12 cellular contexts compared by ENCODE assay signal in the genomic region with DNA sequence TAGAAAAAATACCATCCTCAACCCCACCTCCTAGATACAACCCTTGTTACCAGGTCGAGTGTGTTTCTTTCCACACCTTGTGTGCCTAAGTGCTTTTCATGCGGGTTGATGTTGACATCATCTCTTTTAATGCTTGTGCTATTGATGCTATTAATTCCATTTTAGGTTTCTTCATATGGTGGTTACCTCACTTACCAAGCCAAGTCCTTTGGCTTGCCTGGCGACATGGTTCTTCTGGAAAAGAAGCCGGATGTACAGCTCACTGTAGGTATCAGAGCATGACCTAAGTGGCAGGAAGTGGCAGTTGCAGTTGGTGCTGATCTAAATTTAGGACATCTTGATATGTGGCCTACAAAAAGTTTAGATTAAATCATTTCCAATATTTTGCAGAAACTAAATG.
DNase-seq lines count a peak whose midpoint lies in the region; ATAC-seq and TF ChIP-seq lines count a peak whose summit lies in the region.
"Had no signal": no experiment of that assay in that cellular context is flagged by ENCODE, and none has a peak within 500 bp of the region (broad histone marks: within the 10 kb centered on the region; RNA-seq: fewer than 3 reads in every experiment).

No MANE protein-coding gene starts in this region.

- peaks cover 69% of the 10 kb centered on the region for H3K4me1 Mint-ChIP-seq in activated CD4-positive, alpha-beta T cell treated with anti-CD3 and anti-CD28 coated beads, Interleukin-2, amount 10 ng/mL, durations not matched to agents 7 days and 5 days
- peaks cover 36% of the 10 kb centered on the region for H3K4me1 Mint-ChIP-seq in memory B cell

- 0 out of 2 replicates have a peak overlapping the region, but pooled peaks have one; percentile 29 for H3K14ac ChIP-seq in IMR-90 (replicated peaks; ENCODE audit: low read depth, low read length)

- TF ChIP-seq CTCF in IMR-90 (conservative IDR thresholded peaks at IDR 0.05; ENCODE audit: low read depth, low read length) (no peak), sigmoid colon (IDR thresholded peaks at IDR 0.05) (no peak)

- no peak overlapping the region for H3K4me3 Mint-ChIP-seq in activated CD4-positive, alpha-beta T cell treated with anti-CD3 and anti-CD28 coated beads, Interleukin-2, amount 10 ng/mL, durations not matched to agents 7 days and 5 days
- H3K4me3 Mint-ChIP-seq in memory B cell = peak overlapping the region; percentile 17
- H3K4me3 Mint-ChIP-seq: neural crest cell had no signal

- no peaks in the 10 kb centered on the region for H4K20me1 ChIP-seq in IMR-90 (ENCODE audit: insufficient read depth, low read length)

- DNase-seq in DMS53 treated with DMSO at 0.1 percent for 48 hours (lab: John Stamatoyannopoulos, UW; ENCODE audit: unreplicated experiment) = peak; percentile 47
- no peak for DNase-seq in IMR-90
- DNase-seq in activated CD4-positive, alpha-beta T cell treated with anti-CD3 and anti-CD28 coated beads, Interleukin-2, amount 10 ng/mL, durations not matched to agents 7 days and 5 days = peak; percentile 59
- DNase-seq in memory B cell (ENCODE audit: low spot score in 2 of 2) = no peak
- no peak for DNase-seq in NCI-H1105 (lab: John Stamatoyannopoulos, UW)
- no peak for DNase-seq in sigmoid colon
- no peak for DNase-seq in SHP77 (lab: John Stamatoyannopoulos, UW)
- DNase-seq: body of pancreas, GOT3, NCI-H1417 had no signal

- no peak overlapping the region for H2BK15ac ChIP-seq in IMR-90 (ENCODE audit: low read depth, low read length)

- intact Hi-C loops in IMR-90 (cut with micrococcal nuclease) = no loop called here
- intact Hi-C loops in sigmoid colon (cut with DNase I) = no loop called here

- H3K9me3 ChIP-seq in IMR-90 (ENCODE audit: control insufficient read depth, insufficient read depth, low read length) (no peaks in the 10 kb centered on the region), sigmoid colon (no peaks in the 10 kb centered on the region)
- H3K9me3 ChIP-seq: body of pancreas had no signal

- peaks cover 10% of the 10 kb centered on the region for H3K9me3 Mint-ChIP-seq in activated CD4-positive, alpha-beta T cell treated with anti-CD3 and anti-CD28 coated beads, Interleukin-2, amount 10 ng/mL, durations not matched to agents 7 days and 5 days
- H3K9me3 Mint-ChIP-seq in memory B cell = no peaks in the 10 kb centered on the region
- H3K9me3 Mint-ChIP-seq: neural crest cell had no signal

- H3K27me3 Mint-ChIP-seq in activated CD4-positive, alpha-beta T cell treated with anti-CD3 and anti-CD28 coated beads, Interleukin-2, amount 10 ng/mL, durations not matched to agents 7 days and 5 days = peaks cover 4% of the 10 kb centered on the region
- H3K27me3 Mint-ChIP-seq in memory B cell = no peaks in the 10 kb centered on the region

- no peak for TF ChIP-seq POLR2A in IMR-90 (IDR thresholded peaks at IDR 0.05; ENCODE audit: low read depth, low read length)
- TF ChIP-seq POLR2A in GM18505 (IDR thresholded peaks at IDR 0.05; ENCODE audit: borderline replicate concordance, extremely low read depth, insufficient read depth, insufficient read length) = no peak
- TF ChIP-seq POLR2A in sigmoid colon (IDR thresholded peaks at IDR 0.05) = no peak

- CTCF ChIA-PET in IMR-90 (lab: Yijun Ruan, JAX) = no interaction called here
- CTCF ChIA-PET in activated CD4-positive, alpha-beta T cell treated with anti-CD3 and anti-CD28 coated beads, Interleukin-2, amount 10 ng/mL, durations not matched to agents 7 days and 5 days (lab: Charles Lee) = interaction anchor here (1.4 to 1.5 kb wide), 2 partner anchors 16 to 19 kb away, joined by 3 read pairs; no protein-coding TSS in a partner anchor

- H4K5ac ChIP-seq in IMR-90 (ENCODE audit: low read depth, low read length) = no peak overlapping the region

- H3K27ac Mint-ChIP-seq in activated CD4-positive, alpha-beta T cell treated with anti-CD3 and anti-CD28 coated beads, Interleukin-2, amount 10 ng/mL, durations not matched to agents 7 days and 5 days = peak overlapping the region; percentile 90
- peak overlapping the region; percentile 62 for H3K27ac Mint-ChIP-seq in memory B cell

- no peak overlapping the region for H3K23ac ChIP-seq in IMR-90 (ENCODE audit: low read depth, low read length)

- no peak overlapping the region for H3K18ac ChIP-seq in IMR-90 (ENCODE audit: low read depth, low read length)

- H3K4me2 ChIP-seq in IMR-90 (ENCODE audit: low read depth, low read length) = no peak overlapping the region

- no peak overlapping the region for H3K9ac ChIP-seq in IMR-90 (ENCODE audit: low read depth, low read length)

- H3K79me1 ChIP-seq in IMR-90 (ENCODE audit: low read depth in 1 of 2, low read length in 2 of 2) = 0 out of 4 replicates have a peak, but pooled peaks cover 0 to 2% of the 10 kb centered on the region in 2 experiments

- H3K36me3 ChIP-seq in IMR-90 (ENCODE audit: control insufficient read depth, insufficient read depth, low read length) (no peaks in the 10 kb centered on the region), sigmoid colon (no peaks in the 10 kb centered on the region)

- dilution Hi-C loops in IMR-90 (cut with HindIII; ENCODE audit: low sequenced_read_pairs, unreplicated experiment) = no loop called here

- H3K27ac ChIP-seq in IMR-90 (ENCODE audit: insufficient read depth, low read length) = no peak overlapping the region
- no peak overlapping the region for H3K27ac ChIP-seq in sigmoid colon
- H3K27ac ChIP-seq: body of pancreas had no signal

- no peak overlapping the region for H2BK5ac ChIP-seq in IMR-90 (ENCODE audit: low read depth, low read length, poor library complexity, severe bottlenecking)

- no peak overlapping the region for H3K4me3 ChIP-seq in IMR-90 (ENCODE audit: insufficient read depth, low read depth, low read length)
- no peak overlapping the region for H3K4me3 ChIP-seq in sigmoid colon
- H3K4me3 ChIP-seq: body of pancreas had no signal

- BruUV-seq in IMR-90 (replicated peaks; lab: Mats Ljungman, UMichigan) = no TSS peak

- no peak for TF ChIP-seq RAD21 in IMR-90 (IDR thresholded peaks at IDR 0.05; ENCODE audit: low read length)

- no peak for ATAC-seq in IMR-90 (ENCODE audit: low read depth)
- peak; percentile 77 for ATAC-seq in memory B cell (ENCODE audit: low read depth)
- no peak for ATAC-seq in GM18505 (IDR thresholded peaks at IDR 0.05; ENCODE audit: unreplicated experiment)
- ATAC-seq: body of pancreas had no signal

- no peak overlapping the region for H2AK5ac ChIP-seq in IMR-90 (ENCODE audit: low read depth, low read length)

- peaks cover 9% of the 10 kb centered on the region for H3K36me3 Mint-ChIP-seq in activated CD4-positive, alpha-beta T cell treated with anti-CD3 and anti-CD28 coated beads, Interleukin-2, amount 10 ng/mL, durations not matched to agents 7 days and 5 days (ENCODE audit: low read depth)
- no peaks in the 10 kb centered on the region for H3K36me3 Mint-ChIP-seq in memory B cell

- TF ChIP-seq EP300 in sigmoid colon (IDR thresholded peaks at IDR 0.05) = no peak

- no peak overlapping the region for H2AFZ ChIP-seq in IMR-90 (replicated peaks; ENCODE audit: low read length, poor library complexity)

- H4K91ac ChIP-seq in IMR-90 (ENCODE audit: insufficient read depth, low read depth, low read length) = no peak overlapping the region

- no peak overlapping the region for H3K56ac ChIP-seq in IMR-90 (ENCODE audit: extremely low read depth, insufficient read depth, low read length)

- H3K27me3 ChIP-seq in IMR-90 (ENCODE audit: control insufficient read depth, insufficient read depth, low read length) = no peaks in the 10 kb centered on the region
- no peaks in the 10 kb centered on the region for H3K27me3 ChIP-seq in sigmoid colon
- H3K27me3 ChIP-seq: body of pancreas had no signal

- no CpG with 5 or more reads among the region's 4 CpGs for WGBS in IMR-90 (ENCODE audit: extremely low coverage in 2 of 2, insufficient read length in 1 of 2), 2 experiments
- 54 to 89% methylated on average over 4 of the region's 4 CpGs for WGBS in sigmoid colon, 2 donors

- peaks cover 17% of the 10 kb centered on the region for H3K9me1 ChIP-seq in IMR-90 (ENCODE audit: insufficient read depth, low read length)

- in situ Hi-C loops in IMR-90 (cut with MboI; ENCODE audit: low sequenced_read_pairs) = no loop called here

- no peak overlapping the region for H2BK20ac ChIP-seq in IMR-90 (ENCODE audit: low read depth, low read length)

- no peak overlapping the region for H3K4ac ChIP-seq in IMR-90 (ENCODE audit: low read depth, low read length)

- H2AK9ac ChIP-seq in IMR-90 (replicated peaks; ENCODE audit: low read depth, low read length, poor library complexity) = no peak overlapping the region

- H3K4me1 ChIP-seq in IMR-90 (ENCODE audit: control insufficient read depth, insufficient read depth, low read length) (peaks cover 15% of the 10 kb centered on the region), sigmoid colon (no peaks in the 10 kb centered on the region)

- POLR2A ChIA-PET in IMR-90 (lab: Charles Lee; ENCODE audit: unreplicated experiment) = no interaction called here
- POLR2A ChIA-PET in activated CD4-positive, alpha-beta T cell treated with anti-CD3 and anti-CD28 coated beads, Interleukin-2, amount 10 ng/mL, durations not matched to agents 7 days and 5 days (lab: Charles Lee) = interaction anchor here (0.6 kb wide), 1 partner anchor 58 kb away, joined by 6 read pairs; no protein-coding TSS in a partner anchor

- no peak overlapping the region for H4K8ac ChIP-seq in IMR-90 (ENCODE audit: low read depth in 2 of 2, low read length in 2 of 2)

- H2BK120ac ChIP-seq in IMR-90 (ENCODE audit: low read depth, low read length) = no peak overlapping the region

TF ChIP-seq in IMR-90, 13 proteins besides CTCF, POLR2A, EP300 and RAD21:
- no peak for TF ChIP-seq FOS (IDR thresholded peaks at IDR 0.05; ENCODE audit: low read depth, low read length)

Comparison
In these comparisons a context has a peak if more than half of its experiments do, and no peak if none do; other contexts are left out.
1. DNase-seq: peak in DMS53 treated with DMSO at 0.1 percent for 48 hours (single experiment) and activated CD4-positive, alpha-beta T cell treated with anti-CD3 and anti-CD28 coated beads, Interleukin-2, amount 10 ng/mL, durations not matched to agents 7 days and 5 days (single experiment); none in IMR-90 (single experiment), memory B cell (0 of 2), NCI-H1105 (single experiment), sigmoid colon (single experiment) and SHP77 (0 of 2).